Comparison of ENCODE assay signal across 36 cellular contexts in genomic region chr5:154429341-154429740, GRCh38. TPM values are rescaled to one million over a fixed set of nuclear protein-coding genes. Genes with fewer than 3 reads are reported as not detected.
"Had no signal": no experiment of that assay in that cellular context is flagged by ENCODE, and none has a peak within 500 bp of the region (broad histone marks: within the 10 kb centered on the region; RNA-seq: fewer than 3 reads in every experiment).

No MANE protein-coding gene starts in this region.

- DNase-seq: activated B cell treated with CpG ODN at 0.5 μM for 24 hours; activated CD4-positive, alpha-beta memory T cell treated with anti-CD3 and anti-CD28 coated beads for 36 hours; activated CD4-positive, alpha-beta T cell treated with anti-CD3 and anti-CD28 coated beads for 4 hours; activated CD4-positive, alpha-beta T cell treated with anti-CD3 and anti-CD28 coated beads, Interleukin-2, amount 10 ng/mL, durations not matched to agents 24 days and 14 days; activated CD4-positive, alpha-beta T cell treated with anti-CD3 and anti-CD28 coated beads, Interleukin-2, amount 50 U/mL, for 1 hour; activated CD4-positive, alpha-beta T cell treated with anti-CD3 and anti-CD28 coated beads, Interleukin-2, amount 50 U/mL, for 4 hours; activated CD4-positive, CD25-positive, alpha-beta regulatory T cell treated with anti-CD3 and anti-CD28 coated beads, Interleukin-2, amount 50 U/mL, for 72 hours; activated CD8-positive, alpha-beta memory T cell treated with anti-CD3 and anti-CD28 coated beads, Interleukin-2, amount 50 U/mL, for 4 hours; activated CD8-positive, alpha-beta T cell treated with anti-CD3 and anti-CD28 coated beads for 36 hours; activated effector memory CD4-positive, alpha-beta T cell treated with Interleukin-2 at 50 U/mL for 16 hours; activated gamma-delta T cell; activated naive CD4-positive, alpha-beta T cell; activated naive CD4-positive, alpha-beta T cell treated with anti-CD3 and anti-CD28 coated beads for 36 hours; activated naive CD4-positive, alpha-beta T cell treated with anti-CD3 and anti-CD28 coated beads, Interleukin-2, amount 50 U/mL, for 16 hours; activated naive CD8-positive, alpha-beta T cell treated with anti-CD3 and anti-CD28 coated beads for 36 hours; activated T-cell treated with anti-CD3 and anti-CD28 coated beads for 4 hours; activated T-cell treated with anti-CD3 and anti-CD28 coated beads, Interleukin-2, amount 50 U/mL, for 1 hour; activated T-cell treated with anti-CD3 and anti-CD28 coated beads, Interleukin-2, amount 50 U/mL, for 4 hours; activated T-cell treated with anti-CD3 and anti-CD28 coated beads, Interleukin-2, amount 50 U/mL, for 72 hours; adrenal gland; amniotic stem cell; aorta; body of pancreas; brain microvascular endothelial cell; central memory CD4-positive, alpha-beta T cell; SW 1271; T-helper 1 cell; T-helper 2 cell; T-helper 9 cell had no signal

- H3K4me3 Mint-ChIP-seq: activated B cell treated with CpG ODN at 0.5 μM for 24 hours; activated CD4-positive, alpha-beta memory T cell treated with anti-CD3 and anti-CD28 coated beads for 36 hours; activated CD4-positive, alpha-beta T cell treated with anti-CD3 and anti-CD28 coated beads, Interleukin-2, amount 10 ng/mL, durations not matched to agents 24 days and 14 days; activated CD8-positive, alpha-beta T cell treated with anti-CD3 and anti-CD28 coated beads for 36 hours; activated naive CD4-positive, alpha-beta T cell treated with anti-CD3 and anti-CD28 coated beads for 36 hours; activated naive CD8-positive, alpha-beta T cell treated with anti-CD3 and anti-CD28 coated beads for 36 hours; activated T-cell treated with anti-CD3 and anti-CD28 coated beads, Interleukin-2, amount 50 U/mL, for 4 hours; activated T-cell treated with anti-CD3 and anti-CD28 coated beads, Interleukin-2, amount 50 U/mL, for 72 hours; activated T-helper 1 cell treated with anti-CD3 and anti-CD28 coated beads, Interleukin-12 subunit alpha, Interleukin-12 subunit beta, Interleukin-2, Interleukin-4 antibody, amounts not matched to agents 30 ng/mL and 10 ng/mL and 1 ng/mL, durations not matched to agents 14 hours and 24 hours and 36 hours; T-helper 1 cell treated with Interleukin-12 subunit alpha and Interleukin-12 subunit beta and Interleukin-4 antibody, amounts not matched to agents 30 μg/mL and 1 μg/mL, for 36 hours; T-helper 2 cell treated with Interferon-gamma antibody and Interleukin-4, amounts not matched to agents 5 μg/mL and 100 μg/mL, for 36 hours had no signal

- H3K9me3 Mint-ChIP-seq: activated B cell treated with CpG ODN at 0.5 μM for 24 hours; activated CD4-positive, alpha-beta memory T cell treated with anti-CD3 and anti-CD28 coated beads for 36 hours; activated CD8-positive, alpha-beta T cell treated with anti-CD3 and anti-CD28 coated beads for 36 hours; activated naive CD4-positive, alpha-beta T cell treated with anti-CD3 and anti-CD28 coated beads, Interleukin-2, amount 50 U/mL, for 72 hours; activated naive CD8-positive, alpha-beta T cell treated with anti-CD3 and anti-CD28 coated beads for 36 hours; activated T-cell treated with anti-CD3 and anti-CD28 coated beads, Interleukin-2, amount 50 U/mL, for 4 hours; activated T-cell treated with anti-CD3 and anti-CD28 coated beads, Interleukin-2, amount 50 U/mL, for 72 hours; T-helper 2 cell treated with Interferon-gamma antibody and Interleukin-4, amounts not matched to agents 5 μg/mL and 100 μg/mL, for 36 hours had no signal

- H3K4me1 Mint-ChIP-seq: activated B cell treated with CpG ODN at 0.5 μM for 24 hours; activated CD4-positive, alpha-beta T cell treated with anti-CD3 and anti-CD28 coated beads, Interleukin-2, amount 10 ng/mL, durations not matched to agents 24 days and 14 days had no signal

- H3K27me3 Mint-ChIP-seq: activated B cell treated with CpG ODN at 0.5 μM for 24 hours; activated CD4-positive, alpha-beta memory T cell treated with anti-CD3 and anti-CD28 coated beads for 36 hours; activated CD4-positive, alpha-beta T cell treated with anti-CD3 and anti-CD28 coated beads, Interleukin-2, amount 10 ng/mL, durations not matched to agents 24 days and 14 days; activated CD8-positive, alpha-beta T cell treated with anti-CD3 and anti-CD28 coated beads for 36 hours; activated naive CD8-positive, alpha-beta T cell treated with anti-CD3 and anti-CD28 coated beads for 36 hours had no signal

- ATAC-seq: activated CD8-positive, alpha-beta T cell treated with anti-CD3 and anti-CD28 coated beads for 36 hours; activated naive CD4-positive, alpha-beta T cell treated with anti-CD3 and anti-CD28 coated beads, Interleukin-2, amount 50 U/mL, for 72 hours; activated T-cell treated with anti-CD3 and anti-CD28 coated beads, Interleukin-2, amount 50 U/mL, for 4 hours; activated T-cell treated with anti-CD3 and anti-CD28 coated beads, Interleukin-2, amount 50 U/mL, for 72 hours; body of pancreas had no signal

- H3K27ac Mint-ChIP-seq: activated B cell treated with CpG ODN at 0.5 μM for 24 hours; activated CD4-positive, alpha-beta memory T cell treated with anti-CD3 and anti-CD28 coated beads for 36 hours; activated CD4-positive, alpha-beta T cell treated with anti-CD3 and anti-CD28 coated beads, Interleukin-2, amount 10 ng/mL, durations not matched to agents 24 days and 14 days; activated CD8-positive, alpha-beta T cell treated with anti-CD3 and anti-CD28 coated beads for 36 hours; activated naive CD4-positive, alpha-beta T cell treated with anti-CD3 and anti-CD28 coated beads for 36 hours; activated naive CD4-positive, alpha-beta T cell treated with anti-CD3 and anti-CD28 coated beads, Interleukin-2, amount 50 U/mL, for 72 hours; activated naive CD8-positive, alpha-beta T cell treated with anti-CD3 and anti-CD28 coated beads for 36 hours; activated T-cell treated with anti-CD3 and anti-CD28 coated beads, Interleukin-2, amount 50 U/mL, for 72 hours; activated T-helper 1 cell treated with anti-CD3 and anti-CD28 coated beads, Interleukin-12 subunit alpha, Interleukin-12 subunit beta, Interleukin-2, Interleukin-4 antibody, amounts not matched to agents 30 ng/mL and 10 ng/mL and 1 ng/mL, durations not matched to agents 14 hours and 24 hours and 36 hours; activated T-helper 2 cell treated with anti-CD3 and anti-CD28 coated beads, Interferon-gamma antibody, Interleukin-2, Interleukin-4, amounts not matched to agents 10 μg/mL and 5 μg/mL and 100 μg/mL, durations not matched to agents 14 hours and 24 hours and 36 hours; T-helper 1 cell treated with Interleukin-12 subunit alpha and Interleukin-12 subunit beta and Interleukin-4 antibody, amounts not matched to agents 30 μg/mL and 1 μg/mL, for 36 hours; T-helper 2 cell treated with Interferon-gamma antibody and Interleukin-4, amounts not matched to agents 5 μg/mL and 100 μg/mL, for 36 hours had no signal

RNA-seq across cellular contexts. Expression of gene HAND1, which starts 48.7 kb away (rescaled TPM):
- total RNA-seq: activated B cell treated with CpG ODN at 0.5 μM for 24 hours; activated CD4-positive, alpha-beta memory T cell treated with anti-CD3 and anti-CD28 coated beads for 36 hours; activated CD4-positive, alpha-beta T cell treated with anti-CD3 and anti-CD28 coated beads, Interleukin-2, amount 10 ng/mL, durations not matched to agents 24 days and 14 days; activated CD8-positive, alpha-beta memory T cell treated with anti-CD3 and anti-CD28 coated beads for 36 hours; activated CD8-positive, alpha-beta T cell treated with anti-CD3 and anti-CD28 coated beads for 36 hours; activated naive CD4-positive, alpha-beta T cell treated with anti-CD3 and anti-CD28 coated beads for 36 hours; activated naive CD4-positive, alpha-beta T cell treated with anti-CD3 and anti-CD28 coated beads, Interleukin-2, amount 50 U/mL, for 72 hours; activated naive CD8-positive, alpha-beta T cell treated with anti-CD3 and anti-CD28 coated beads for 36 hours; activated T-cell treated with anti-CD3 and anti-CD28 coated beads, Interleukin-2, amount 50 U/mL, for 4 hours; activated T-cell treated with anti-CD3 and anti-CD28 coated beads, Interleukin-2, amount 50 U/mL, for 72 hours; activated T-helper 1 cell treated with anti-CD3 and anti-CD28 coated beads, Interleukin-12 subunit alpha, Interleukin-12 subunit beta, Interleukin-2, Interleukin-4 antibody, amounts not matched to agents 30 ng/mL and 10 ng/mL and 1 ng/mL, durations not matched to agents 14 hours and 24 hours and 36 hours; activated T-helper 2 cell treated with anti-CD3 and anti-CD28 coated beads, Interferon-gamma antibody, Interleukin-2, Interleukin-4, amounts not matched to agents 10 μg/mL and 5 μg/mL and 100 μg/mL, durations not matched to agents 14 hours and 24 hours and 36 hours; aorta; astrocyte; body of pancreas had no signal
- polyA plus RNA-seq: aorta had no signal
